8 cellular contexts compared by ENCODE assay signal in genomic region chr19:511101-511841, GRCh38.
DNase-seq lines count a peak whose midpoint lies in the region; ATAC-seq and TF ChIP-seq lines count a peak whose summit lies in the region.

No MANE protein-coding gene starts in this region.

- peak; percentile 49 for ATAC-seq in stimulated activated memory B cell treated with anti-CD40 and anti-IgM and Interleukin-4, amounts not matched to agents 10 μg/mL and 1 μg/mL and 100 μg/mL, for 72 hours
- ATAC-seq in HG03520 (IDR thresholded peaks at IDR 0.05; ENCODE audit: unreplicated experiment) (no peak), HG02623 (IDR thresholded peaks at IDR 0.05; ENCODE audit: unreplicated experiment) (no peak)

- no peaks in the 10 kb centered on the region for H3K9me3 Mint-ChIP-seq in stimulated activated memory B cell treated with anti-CD40 and anti-IgM and Interleukin-4, amounts not matched to agents 10 μg/mL and 1 μg/mL and 100 μg/mL, for 72 hours

- H3K4me1 Mint-ChIP-seq in stimulated activated memory B cell treated with anti-CD40 and anti-IgM and Interleukin-4, amounts not matched to agents 10 μg/mL and 1 μg/mL and 100 μg/mL, for 72 hours = peaks cover 39% of the 10 kb centered on the region

- no peaks in the 10 kb centered on the region for H3K27me3 Mint-ChIP-seq in stimulated activated memory B cell treated with anti-CD40 and anti-IgM and Interleukin-4, amounts not matched to agents 10 μg/mL and 1 μg/mL and 100 μg/mL, for 72 hours

- DNase-seq in COLO668 (lab: John Stamatoyannopoulos, UW; ENCODE audit: unreplicated experiment) (peak; percentile 95), NCI-H146 (lab: John Stamatoyannopoulos, UW) (peak; percentile 98), cardiac fibroblast (ENCODE audit: low read depth in 2 of 2) (peak; percentile 42 to 64), middle frontal gyrus (ENCODE audit: extremely low spot score, low spot score) (peak; percentile 13)
- DNase-seq in activated CD4-positive, CD25-positive, alpha-beta regulatory T cell treated with anti-CD3 and anti-CD28 coated beads, Interleukin-2, amount 50 U/mL, for 16 hours (ENCODE audit: low read depth, low spot score) = peak; percentile 66

- no peak for TF ChIP-seq CTCF in cardiac fibroblast (IDR thresholded peaks at IDR 0.05; ENCODE audit: low read depth, low read length)

- peaks cover 14% of the 10 kb centered on the region for H3K36me3 Mint-ChIP-seq in stimulated activated memory B cell treated with anti-CD40 and anti-IgM and Interleukin-4, amounts not matched to agents 10 μg/mL and 1 μg/mL and 100 μg/mL, for 72 hours

- H3K4me3 Mint-ChIP-seq in stimulated activated memory B cell treated with anti-CD40 and anti-IgM and Interleukin-4, amounts not matched to agents 10 μg/mL and 1 μg/mL and 100 μg/mL, for 72 hours = peak overlapping the region; percentile 85

- no peak overlapping the region for H3K4me3 ChIP-seq in cardiac fibroblast (replicated peaks in 1 of 2; ENCODE audit: low read depth in 2 of 2, low read length in 2 of 2)

- peak overlapping the region; percentile 96 for H3K27ac Mint-ChIP-seq in stimulated activated memory B cell treated with anti-CD40 and anti-IgM and Interleukin-4, amounts not matched to agents 10 μg/mL and 1 μg/mL and 100 μg/mL, for 72 hours

Comparison
In these comparisons a context has a peak if more than half of its experiments do, and no peak if none do; other contexts are left out.
1. DNase-seq: peak in every context shown above with its lines; median percentile 98 in NCI-H146; 95 in COLO668; 66 in activated CD4-positive, CD25-positive, alpha-beta regulatory T cell treated with anti-CD3 and anti-CD28 coated beads, Interleukin-2, amount 50 U/mL, for 16 hours; 53 in cardiac fibroblast; 13 in middle frontal gyrus.